Comparison of ENCODE assay signal across 12 cellular contexts in genomic region chr20:23985066-23985789, GRCh38. TPM values are rescaled to one million over a fixed set of nuclear protein-coding genes. Genes with fewer than 3 reads are reported as not detected.
DNase-seq lines count a peak whose midpoint lies in the region; ATAC-seq and TF ChIP-seq lines count a peak whose summit lies in the region.
"Not testable (repeated sequence)": the region's sequence is repeated elsewhere in the genome, so short reads cannot be mapped to it uniquely, and the experiment has no call there.
"Had no signal": no experiment of that assay in that cellular context is flagged by ENCODE, and none has a peak within 500 bp of the region (broad histone marks: within the 10 kb centered on the region; RNA-seq: fewer than 3 reads in every experiment).

No MANE protein-coding gene starts in this region.

- H3K4me3 Mint-ChIP-seq in HFFc6, endodermal cell, nephron progenitor cell: not testable (repeated sequence)

- H3K36me3 Mint-ChIP-seq in HFFc6 (ENCODE audit: low read depth); endodermal cell (ENCODE audit: low read depth); nephron progenitor cell (ENCODE audit: low read depth): not testable (repeated sequence)

- H3K36me3 ChIP-seq in PC-9 (ENCODE audit: low read depth); endodermal cell (ENCODE audit: control insufficient read depth, insufficient read depth, low read length); thyroid gland: not testable (repeated sequence)

- H3K27ac Mint-ChIP-seq in HFFc6, endodermal cell, nephron progenitor cell: not testable (repeated sequence)

- H3K27me3 ChIP-seq in PC-9 (ENCODE audit: insufficient read depth, low read depth); endodermal cell (ENCODE audit: control insufficient read depth, insufficient read depth, low read length, poor library complexity, severe bottlenecking); thyroid gland: not testable (repeated sequence)

- H3K4me2 ChIP-seq in PC-9, result not testable (repeated sequence)

- WGBS in endodermal cell (ENCODE audit: insufficient coverage in 1 of 2, insufficient read length in 1 of 2), 2 experiments, result 94 to 96% methylated on average over 4 to 15 of the region's 15 CpGs
- WGBS in thyroid gland, 2 donors, result 89 to 91% methylated on average over 7 to 13 of the region's 15 CpGs

- H3K9me2 ChIP-seq in PC-9 (ENCODE audit: insufficient read depth), result not testable (repeated sequence)

- H3K27me3 Mint-ChIP-seq in HFFc6 (ENCODE audit: insufficient read depth); endodermal cell (ENCODE audit: insufficient read depth); nephron progenitor cell (ENCODE audit: low read depth, poor library complexity): not testable (repeated sequence)

- not testable (repeated sequence) for H3F3A ChIP-seq in PC-9 (ENCODE audit: insufficient read depth, low read depth)

- POLR2A ChIA-PET in PC-9 (lab: Charles Lee; ENCODE audit: unreplicated experiment), result not testable (repeated sequence)

- not testable (repeated sequence) for H3K9me3 ChIP-seq in PC-9 (ENCODE audit: insufficient read depth, low read depth); endodermal cell (ENCODE audit: control insufficient read depth, low read length); thyroid gland

- not testable (repeated sequence) for H2AFZ ChIP-seq in PC-9

- H4K20me1 ChIP-seq in PC-9 (ENCODE audit: insufficient read depth), result not testable (repeated sequence)

- not testable (repeated sequence) for H3K4me1 ChIP-seq in PC-9 (replicated peaks; ENCODE audit: insufficient read depth); endodermal cell (ENCODE audit: control insufficient read depth, insufficient read depth, low read length)
- peaks cover 9 to 61% of the 10 kb centered on the region in 2 donors for H3K4me1 ChIP-seq in thyroid gland

- not testable (repeated sequence) for H3K9ac ChIP-seq in endodermal cell (ENCODE audit: extremely low read depth, low read length, poor library complexity, severe bottlenecking)

- not testable (repeated sequence) for H3K4me3 ChIP-seq in PC-9; endodermal cell (ENCODE audit: low read length); thyroid gland (replicated peaks in 1 of 3)

- intact Hi-C loops in PC-9 (cut with micrococcal nuclease; ENCODE audit: unreplicated experiment); thyroid gland (cut with DNase I): not testable (repeated sequence)

- not testable (repeated sequence) for H3K27ac ChIP-seq in PC-9; endodermal cell (ENCODE audit: low read depth, low read length)
- H3K27ac ChIP-seq in thyroid gland, result peak overlapping the region in 2 of 3 donors; percentile 28 to 82

- TF ChIP-seq POLR2A in thyroid gland (IDR thresholded peaks at IDR 0.05), result not testable (repeated sequence)

- not testable (repeated sequence) for DNase-seq in HFFc6, PC-9, nephron progenitor cell, thyroid gland
- DNase-seq in endodermal cell (peak; percentile 24), left lobe of liver (ENCODE audit: low spot score) (peak; percentile 42), ureter (ENCODE audit: low spot score) (peak; percentile 29)

- not testable (repeated sequence) for BruUV-seq in PC-9 (replicated peaks; lab: Mats Ljungman, UMichigan)

- TF ChIP-seq CTCF in HFFc6 (IDR thresholded peaks at IDR 0.05) (peak; percentile 36), PC-9 (conservative IDR thresholded peaks at IDR 0.05) (peak; percentile 41; the same call in 1 of the 2 replicates), nephron progenitor cell (IDR thresholded peaks at IDR 0.05) (peak; percentile 2)
- TF ChIP-seq CTCF in endodermal cell (conservative IDR thresholded peaks at IDR 0.05); thyroid gland (IDR thresholded peaks at IDR 0.05): not testable (repeated sequence)

- not testable (repeated sequence) for ATAC-seq in left lobe of liver

- not testable (repeated sequence) for H3K9me3 Mint-ChIP-seq in HFFc6, endodermal cell, nephron progenitor cell

- H3K4me1 Mint-ChIP-seq in HFFc6 (ENCODE audit: low read depth), result not testable (repeated sequence)
- H3K4me1 Mint-ChIP-seq in endodermal cell, result peaks cover 15% of the 10 kb centered on the region
- peaks cover 22% of the 10 kb centered on the region for H3K4me1 Mint-ChIP-seq in nephron progenitor cell

- not testable (repeated sequence) for H3K79me2 ChIP-seq in PC-9 (ENCODE audit: low read depth)

- CTCF ChIA-PET in PC-9 (lab: Charles Lee), result not testable (repeated sequence)

RNA-seq across cellular contexts. Expression of gene GGTLC1, which starts 3.4 kb away (rescaled TPM):
- total RNA-seq in HFFc6 (2021; fragmentation: NEBNext Ultra II Directional; extraction: Animal tissue kit (Norgen Biotek cat#: 25700)), result not detected
- total RNA-seq in PC-9 (2021) (0.43 and 0.63 TPM in 2 replicates), endodermal cell (not detected), left lobe of liver (not detected), thyroid gland (1 to 10 TPM in 3 of 4 donors, not detected in 1; 2.0 to 5.9 (median 4.8) TPM), ureter (not detected)
- polyA plus RNA-seq in endodermal cell (2013, experiment 1 of 2), result not detected
- polyA plus RNA-seq in endodermal cell (2013, experiment 2 of 2), result not detected
- total RNA-seq: CD4-positive, alpha-beta T cell; Daoy; GM23248; H4; HT1080 had no signal
- polyA plus RNA-seq: GM23248 had no signal
